ENCODE assay signal across 8 cellular contexts in genomic region chr17:43125133-43125966, GRCh38. TPM values are rescaled to one million over a fixed set of nuclear protein-coding genes. Genes with fewer than 3 reads are reported as not detected.
DNase-seq lines count a peak whose midpoint lies in the region; ATAC-seq and TF ChIP-seq lines count a peak whose summit lies in the region.

BRCA1 (minus strand) TSS chr17:43125364; CDS start chr17:43124096, 1,268 bp downstream.

- peaks cover 14% of the 10 kb centered on the region for H3K4me1 ChIP-seq in KMS-11 (ENCODE audit: low read depth, poor library complexity, severe bottlenecking)
- H3K4me1 ChIP-seq in Peyer's patch: peaks cover 0 to 12% (median 6%) of the 10 kb centered on the region in 4 donors
- H3K4me1 ChIP-seq in esophagus squamous epithelium: peaks cover 6 to 57% (median 22%) of the 10 kb centered on the region in 3 donors

- TF ChIP-seq POLR2A in Peyer's patch (IDR thresholded peaks at IDR 0.05) (peak; percentile 64 to 87), esophagus squamous epithelium (IDR thresholded peaks at IDR 0.05) (peak in 2 of 4 donors; percentile 20 to 58)

- H3K36me3 ChIP-seq in KMS-11 (ENCODE audit: insufficient read depth): no peaks in the 10 kb centered on the region
- no peaks in the 10 kb centered on the region for H3K36me3 ChIP-seq in Peyer's patch
- no peaks in the 10 kb centered on the region for H3K36me3 ChIP-seq in esophagus squamous epithelium

- H3K27ac ChIP-seq in KMS-11: peak within 1 kb of the TSS; percentile 90
- peak within 1 kb of the TSS; percentile 76 to 89 (median 83) for H3K27ac ChIP-seq in Peyer's patch
- peak within 1 kb of the TSS; percentile 84 to 91 (median 88) for H3K27ac ChIP-seq in esophagus squamous epithelium

- H3K79me2 ChIP-seq in KMS-11 (ENCODE audit: insufficient read depth, low read depth): peaks cover 25% of the 10 kb centered on the region

- no peak within 1 kb of the TSS for H3K4me3 ChIP-seq in KMS-11 (IDR thresholded peaks at IDR 0.05; ENCODE audit: insufficient read depth, low read depth, low read length)
- peak within 1 kb of the TSS; percentile 51 to 85 (median 66) for H3K4me3 ChIP-seq in Peyer's patch
- H3K4me3 ChIP-seq in esophagus squamous epithelium: peak within 1 kb of the TSS; percentile 52 to 85 (median 62)

- peak; percentile 94 for ATAC-seq in GM21737 (IDR thresholded peaks at IDR 0.05; ENCODE audit: unreplicated experiment)

- H4K20me1 ChIP-seq in KMS-11 (ENCODE audit: insufficient read depth): no peaks in the 10 kb centered on the region

- TF ChIP-seq CTCF in KMS-11 (conservative IDR thresholded peaks at IDR 0.05; ENCODE audit: low read depth, low read length): no peak
- peak in 1 of 6 experiments; percentile 6 for TF ChIP-seq CTCF in Peyer's patch (IDR thresholded peaks at IDR 0.05)
- no peak for TF ChIP-seq CTCF in esophagus squamous epithelium (IDR thresholded peaks at IDR 0.05)

- H2AFZ ChIP-seq in KMS-11 (ENCODE audit: low read depth): peak within 1 kb of the TSS; percentile 69

- H3K27me3 ChIP-seq in KMS-11 (ENCODE audit: insufficient read depth, low read depth): no peaks in the 10 kb centered on the region
- no peaks in the 10 kb centered on the region for H3K27me3 ChIP-seq in Peyer's patch
- no peaks in the 10 kb centered on the region for H3K27me3 ChIP-seq in esophagus squamous epithelium

- DNase-seq in DMS53 treated with DMSO at 0.1 percent for 48 hours (lab: John Stamatoyannopoulos, UW; ENCODE audit: unreplicated experiment): peak; percentile 100
- DNase-seq in Peyer's patch: peak; percentile 90 to 97 (median 92)
- peak; percentile 95 for DNase-seq in activated T-cell treated with anti-CD3 and anti-CD28 coated beads, Interleukin-2, amount 50 U/mL, for 48 hours
- peak; percentile 74 for DNase-seq in esophagus squamous epithelium (lab: John Stamatoyannopoulos, UW)
- peak; percentile 99 for DNase-seq in myocyte (ENCODE audit: low read depth)
- peak; percentile 81 to 92 for DNase-seq in stimulated activated CD8-positive, alpha-beta memory T cell treated with anti-CD3 and anti-CD28 coated beads, Interleukin-7, amount 100 ng/mL, for 48 hours (ENCODE audit: extremely low read depth in 1 of 2, low read depth in 1 of 2)

- H3K4me2 ChIP-seq in KMS-11: peak within 1 kb of the TSS; percentile 83

- no peaks in the 10 kb centered on the region for H3K9me3 ChIP-seq in Peyer's patch
- no peaks in the 10 kb centered on the region for H3K9me3 ChIP-seq in esophagus squamous epithelium

- H3K9ac ChIP-seq in KMS-11: peak within 1 kb of the TSS; percentile 94

- intact Hi-C loops in esophagus squamous epithelium (cut with DNase I): loop anchor here (5.0 to 10.0 kb wide), 2 partner anchors 47 to 101 kb away; partner anchors contain the start of genes NBR1, RND2 and VAT1

- WGBS in esophagus squamous epithelium, 2 donors: 1 to 3% methylated on average over 23 to 38 of the region's 38 CpGs

RNA-seq across cellular contexts. Expression of gene BRCA1, which starts in this region (rescaled TPM):
- total RNA-seq in Peyer's patch (10 to 100 TPM in 3 of 4 donors, 1 to 10 TPM in 1; 9.0 to 38.0 (median 14.2) TPM), esophagus squamous epithelium (10 to 100 TPM in 2 of 4 donors, 1 to 10 TPM in 2; 6.3 to 20.7 (median 9.8) TPM), myocyte (4.9 and 5.2 TPM in 2 replicates)
- polyA plus RNA-seq in myocyte (2012): 1.9 TPM
